8 cellular contexts compared by ENCODE assay signal in the genomic region with DNA sequence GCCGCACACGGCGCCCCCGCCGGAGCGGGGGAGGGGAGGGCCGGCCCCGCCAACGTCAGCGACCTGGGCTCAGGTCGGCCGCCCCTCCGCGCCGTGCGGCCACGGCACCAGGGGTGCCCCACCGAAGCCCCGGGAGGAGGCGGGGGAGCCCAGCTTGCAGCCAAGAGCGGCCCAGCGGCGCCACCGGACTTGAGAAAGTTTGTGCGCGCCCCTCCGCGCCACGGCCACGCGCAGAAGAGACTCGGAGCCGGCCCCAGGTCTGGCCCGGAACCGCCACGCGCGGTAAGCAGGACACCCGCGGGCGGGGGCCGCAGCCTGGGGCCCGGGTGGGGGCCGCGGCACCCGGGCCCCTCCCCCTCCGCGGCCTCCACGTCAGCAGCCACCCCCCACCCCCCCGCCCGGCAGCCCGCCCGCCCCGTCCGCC. TPM values are rescaled to one million over a fixed set of nuclear protein-coding genes. Genes with fewer than 3 reads are reported as not detected.
DNase-seq lines count a peak whose midpoint lies in the region; ATAC-seq and TF ChIP-seq lines count a peak whose summit lies in the region.

No MANE protein-coding gene starts in this region.

- H3K27ac Mint-ChIP-seq in WTC11 (no peak overlapping the region), nephron progenitor cell (no peak overlapping the region)

- peaks cover 13% of the 10 kb centered on the region; the same call in 1 of the 2 replicates for H3K9me3 Mint-ChIP-seq in WTC11
- peaks cover 31% of the 10 kb centered on the region for H3K9me3 Mint-ChIP-seq in nephron progenitor cell

- TF ChIP-seq CTCF in WTC11 (IDR thresholded peaks at IDR 0.05) (no peak), nephron progenitor cell (IDR thresholded peaks at IDR 0.05) (no peak)

- ATAC-seq in HG03066 (IDR thresholded peaks at IDR 0.05; ENCODE audit: low read depth, unreplicated experiment): peak; percentile 32
- ATAC-seq in WTC11: peak; percentile 27
- ATAC-seq in esophagus mucosa: peak; percentile 19
- no peak for ATAC-seq in GM18858 (IDR thresholded peaks at IDR 0.05; ENCODE audit: unreplicated experiment)
- ATAC-seq in GM18870 (IDR thresholded peaks at IDR 0.05; ENCODE audit: unreplicated experiment): no peak

- peak; percentile 7 for DNase-seq in activated T-cell treated with anti-CD3 and anti-CD28 coated beads for 48 hours (ENCODE audit: low read depth)
- no peak for DNase-seq in activated T-cell treated with anti-CD3 and anti-CD28 coated beads, Interleukin-2, amount 50 U/mL, for 1 hour
- DNase-seq in WTC11 (ENCODE audit: low spot score): peak; percentile 40
- DNase-seq in nephron progenitor cell: peak; percentile 63

- POLR2A ChIA-PET in WTC11 (lab: Charles Lee): no interaction called here

- H3K4me3 Mint-ChIP-seq in WTC11 (0 out of 2 replicates have a peak overlapping the region, but pooled peaks have one; percentile 20), nephron progenitor cell (no peak overlapping the region)

- H3K36me3 Mint-ChIP-seq in WTC11 (peaks cover 8% of the 10 kb centered on the region), nephron progenitor cell (ENCODE audit: low read depth) (peaks cover 56% of the 10 kb centered on the region)

- H3K27me3 Mint-ChIP-seq in WTC11 (ENCODE audit: low read depth): no peaks in the 10 kb centered on the region
- H3K27me3 Mint-ChIP-seq in nephron progenitor cell (ENCODE audit: low read depth, poor library complexity): no peaks in the 10 kb centered on the region

- CTCF ChIA-PET in WTC11 (lab: Charles Lee): no interaction called here

- peaks cover 33% of the 10 kb centered on the region for H3K4me1 Mint-ChIP-seq in WTC11
- H3K4me1 Mint-ChIP-seq in nephron progenitor cell: peaks cover 56% of the 10 kb centered on the region

TF ChIP-seq in WTC11, 78 proteins besides CTCF, POLR2A, EP300 and RAD21 (continues in another document):
- TF ChIP-seq RORB (CRISPR knock-in tag; IDR thresholded peaks at IDR 0.05) (peak; percentile 10; the same call in 1 of the 2 replicates), SOX15 (CRISPR knock-in tag; IDR thresholded peaks at IDR 0.05) (no peak), ZNF232 (CRISPR knock-in tag; IDR thresholded peaks at IDR 0.05) (no peak), NR1H2 (CRISPR knock-in tag; IDR thresholded peaks at IDR 0.05) (no peak), TEAD4 (CRISPR knock-in tag; IDR thresholded peaks at IDR 0.05) (no peak), EMX1 (CRISPR knock-in tag; IDR thresholded peaks at IDR 0.05) (no peak), TCF7 (CRISPR knock-in tag; IDR thresholded peaks at IDR 0.05; ENCODE audit: low read depth) (no peak), ESRRA (CRISPR knock-in tag; IDR thresholded peaks at IDR 0.05; ENCODE audit: borderline replicate concordance) (no peak), GRHL2 (CRISPR knock-in tag; IDR thresholded peaks at IDR 0.05; ENCODE audit: insufficient replicate concordance, severe bottlenecking) (no peak), NFATC4 (CRISPR knock-in tag; IDR thresholded peaks at IDR 0.05) (no peak)
- TF ChIP-seq, protein P1, sequence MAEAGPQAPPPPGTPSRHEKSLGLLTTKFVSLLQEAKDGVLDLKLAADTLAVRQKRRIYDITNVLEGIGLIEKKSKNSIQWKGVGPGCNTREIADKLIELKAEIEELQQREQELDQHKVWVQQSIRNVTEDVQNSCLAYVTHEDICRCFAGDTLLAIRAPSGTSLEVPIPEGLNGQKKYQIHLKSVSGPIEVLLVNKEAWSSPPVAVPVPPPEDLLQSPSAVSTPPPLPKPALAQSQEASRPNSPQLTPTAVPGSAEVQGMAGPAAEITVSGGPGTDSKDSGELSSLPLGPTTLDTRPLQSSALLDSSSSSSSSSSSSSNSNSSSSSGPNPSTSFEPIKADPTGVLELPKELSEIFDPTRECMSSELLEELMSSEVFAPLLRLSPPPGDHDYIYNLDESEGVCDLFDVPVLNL (CRISPR knock-in tag; IDR thresholded peaks at IDR 0.05; ENCODE audit: borderline replicate concordance, low read depth): no peak
- TF ChIP-seq, protein P2, sequence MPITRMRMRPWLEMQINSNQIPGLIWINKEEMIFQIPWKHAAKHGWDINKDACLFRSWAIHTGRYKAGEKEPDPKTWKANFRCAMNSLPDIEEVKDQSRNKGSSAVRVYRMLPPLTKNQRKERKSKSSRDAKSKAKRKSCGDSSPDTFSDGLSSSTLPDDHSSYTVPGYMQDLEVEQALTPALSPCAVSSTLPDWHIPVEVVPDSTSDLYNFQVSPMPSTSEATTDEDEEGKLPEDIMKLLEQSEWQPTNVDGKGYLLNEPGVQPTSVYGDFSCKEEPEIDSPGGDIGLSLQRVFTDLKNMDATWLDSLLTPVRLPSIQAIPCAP (CRISPR knock-in tag; IDR thresholded peaks at IDR 0.05): no peak
- TF ChIP-seq, protein P3, sequence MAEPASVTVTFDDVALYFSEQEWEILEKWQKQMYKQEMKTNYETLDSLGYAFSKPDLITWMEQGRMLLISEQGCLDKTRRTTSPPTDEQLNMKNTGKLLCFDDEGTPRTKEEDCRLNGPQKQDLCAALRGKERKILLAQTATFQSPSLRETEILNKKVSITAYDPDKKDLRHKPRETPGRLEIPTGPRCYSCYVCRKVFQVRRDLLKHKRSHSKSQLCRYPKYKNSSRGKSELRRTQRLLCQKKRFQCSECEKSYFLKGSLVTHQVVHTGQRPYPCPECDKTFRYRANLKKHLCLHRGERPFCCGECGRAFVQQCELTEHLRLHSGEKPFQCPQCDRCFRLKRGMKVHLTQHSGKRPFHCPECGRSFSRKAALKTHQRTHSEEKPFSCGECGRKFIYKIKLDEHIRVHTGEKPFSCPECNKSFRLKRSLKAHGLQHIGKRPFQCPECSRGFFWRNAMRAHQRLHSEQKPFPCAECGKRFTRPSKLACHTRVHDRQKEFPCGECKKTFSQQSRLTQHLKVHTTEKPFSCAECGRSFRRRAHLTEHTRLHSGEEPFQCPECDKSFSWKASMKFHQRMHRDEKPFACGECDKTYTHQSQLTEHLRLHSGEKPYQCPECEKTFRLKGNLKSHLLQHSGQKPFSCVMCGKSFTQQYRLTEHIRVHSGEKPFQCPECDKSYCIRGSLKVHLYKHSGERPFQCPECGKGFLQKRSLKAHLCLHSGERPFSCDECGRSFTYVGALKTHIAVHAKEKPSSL (CRISPR knock-in tag; conservative IDR thresholded peaks at IDR 0.05): no peak
- TF ChIP-seq, protein P4, sequence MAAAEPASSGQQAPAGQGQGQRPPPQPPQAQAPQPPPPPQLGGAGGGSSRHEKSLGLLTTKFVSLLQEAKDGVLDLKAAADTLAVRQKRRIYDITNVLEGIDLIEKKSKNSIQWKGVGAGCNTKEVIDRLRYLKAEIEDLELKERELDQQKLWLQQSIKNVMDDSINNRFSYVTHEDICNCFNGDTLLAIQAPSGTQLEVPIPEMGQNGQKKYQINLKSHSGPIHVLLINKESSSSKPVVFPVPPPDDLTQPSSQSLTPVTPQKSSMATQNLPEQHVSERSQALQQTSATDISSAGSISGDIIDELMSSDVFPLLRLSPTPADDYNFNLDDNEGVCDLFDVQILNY (CRISPR knock-in tag; IDR thresholded peaks at IDR 0.05): peak; percentile 32; the same call in 1 of the 2 replicates
- TF ChIP-seq, protein P5, sequence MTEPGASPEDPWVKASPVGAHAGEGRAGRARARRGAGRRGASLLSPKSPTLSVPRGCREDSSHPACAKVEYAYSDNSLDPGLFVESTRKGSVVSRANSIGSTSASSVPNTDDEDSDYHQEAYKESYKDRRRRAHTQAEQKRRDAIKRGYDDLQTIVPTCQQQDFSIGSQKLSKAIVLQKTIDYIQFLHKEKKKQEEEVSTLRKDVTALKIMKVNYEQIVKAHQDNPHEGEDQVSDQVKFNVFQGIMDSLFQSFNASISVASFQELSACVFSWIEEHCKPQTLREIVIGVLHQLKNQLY (CRISPR knock-in tag; IDR thresholded peaks at IDR 0.05): no peak
- TF ChIP-seq, protein P6, sequence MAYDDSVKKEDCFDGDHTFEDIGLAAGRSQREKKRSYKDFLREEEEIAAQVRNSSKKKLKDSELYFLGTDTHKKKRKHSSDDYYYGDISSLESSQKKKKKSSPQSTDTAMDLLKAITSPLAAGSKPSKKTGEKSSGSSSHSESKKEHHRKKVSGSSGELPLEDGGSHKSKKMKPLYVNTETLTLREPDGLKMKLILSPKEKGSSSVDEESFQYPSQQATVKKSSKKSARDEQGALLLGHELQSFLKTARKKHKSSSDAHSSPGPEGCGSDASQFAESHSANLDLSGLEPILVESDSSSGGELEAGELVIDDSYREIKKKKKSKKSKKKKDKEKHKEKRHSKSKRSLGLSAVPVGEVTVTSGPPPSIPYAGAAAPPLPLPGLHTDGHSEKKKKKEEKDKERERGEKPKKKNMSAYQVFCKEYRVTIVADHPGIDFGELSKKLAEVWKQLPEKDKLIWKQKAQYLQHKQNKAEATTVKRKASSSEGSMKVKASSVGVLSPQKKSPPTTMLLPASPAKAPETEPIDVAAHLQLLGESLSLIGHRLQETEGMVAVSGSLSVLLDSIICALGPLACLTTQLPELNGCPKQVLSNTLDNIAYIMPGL (CRISPR knock-in tag; IDR thresholded peaks at IDR 0.05): no peak
- TF ChIP-seq, protein P7, sequence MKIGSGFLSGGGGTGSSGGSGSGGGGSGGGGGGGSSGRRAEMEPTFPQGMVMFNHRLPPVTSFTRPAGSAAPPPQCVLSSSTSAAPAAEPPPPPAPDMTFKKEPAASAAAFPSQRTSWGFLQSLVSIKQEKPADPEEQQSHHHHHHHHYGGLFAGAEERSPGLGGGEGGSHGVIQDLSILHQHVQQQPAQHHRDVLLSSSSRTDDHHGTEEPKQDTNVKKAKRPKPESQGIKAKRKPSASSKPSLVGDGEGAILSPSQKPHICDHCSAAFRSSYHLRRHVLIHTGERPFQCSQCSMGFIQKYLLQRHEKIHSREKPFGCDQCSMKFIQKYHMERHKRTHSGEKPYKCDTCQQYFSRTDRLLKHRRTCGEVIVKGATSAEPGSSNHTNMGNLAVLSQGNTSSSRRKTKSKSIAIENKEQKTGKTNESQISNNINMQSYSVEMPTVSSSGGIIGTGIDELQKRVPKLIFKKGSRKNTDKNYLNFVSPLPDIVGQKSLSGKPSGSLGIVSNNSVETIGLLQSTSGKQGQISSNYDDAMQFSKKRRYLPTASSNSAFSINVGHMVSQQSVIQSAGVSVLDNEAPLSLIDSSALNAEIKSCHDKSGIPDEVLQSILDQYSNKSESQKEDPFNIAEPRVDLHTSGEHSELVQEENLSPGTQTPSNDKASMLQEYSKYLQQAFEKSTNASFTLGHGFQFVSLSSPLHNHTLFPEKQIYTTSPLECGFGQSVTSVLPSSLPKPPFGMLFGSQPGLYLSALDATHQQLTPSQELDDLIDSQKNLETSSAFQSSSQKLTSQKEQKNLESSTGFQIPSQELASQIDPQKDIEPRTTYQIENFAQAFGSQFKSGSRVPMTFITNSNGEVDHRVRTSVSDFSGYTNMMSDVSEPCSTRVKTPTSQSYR (CRISPR knock-in tag; IDR thresholded peaks at IDR 0.05): no peak

RNA-seq across cellular contexts. Expression of a gene that starts 43.2 kb away (rescaled TPM):
- 330 to 368 TPM (median 346 TPM) in 3 replicates for total RNA-seq in WTC11 (2021)
- total RNA-seq in esophagus mucosa: 320 TPM

RNA-seq across cellular contexts. Expression of a gene that starts 43.4 kb away (rescaled TPM):
- 347 to 354 TPM (median 353 TPM) in 3 replicates for total RNA-seq in WTC11 (2021)
- 177 TPM for total RNA-seq in esophagus mucosa

Comparison
In these comparisons a context has a peak if more than half of its experiments do, and no peak if none do; other contexts are left out.
1. ATAC-seq: peak in HG03066 (single experiment), WTC11 (single experiment) and esophagus mucosa (single experiment); none in GM18858 (single experiment) and GM18870 (single experiment).